In genomic region chr6:149248263-149248662, GRCh38 we compare ENCODE assay signal across 7 cellular contexts.
DNase-seq lines count a peak whose midpoint lies in the region; ATAC-seq and TF ChIP-seq lines count a peak whose summit lies in the region.
"Not testable (repeated sequence)": the region's sequence is repeated elsewhere in the genome, so short reads cannot be mapped to it uniquely, and the experiment has no call there.

No MANE protein-coding gene starts in this region.

- H3K27ac Mint-ChIP-seq in activated CD4-positive, alpha-beta T cell treated with anti-CD3 and anti-CD28 coated beads, Interleukin-2, amount 10 ng/mL, durations not matched to agents 24 days and 14 days: peak overlapping the region; percentile 78
- peak overlapping the region; percentile 30 for H3K27ac Mint-ChIP-seq in activated naive CD8-positive, alpha-beta T cell treated with anti-CD3 and anti-CD28 coated beads, Interleukin-2, amount 10 ng/mL, durations not matched to agents 7 days and 5 days
- H3K27ac Mint-ChIP-seq in effector memory CD8-positive, alpha-beta T cell: peak overlapping the region; percentile 30 to 59
- H3K27ac Mint-ChIP-seq in neural progenitor cell: peak overlapping the region; percentile 1
- H3K27ac Mint-ChIP-seq in stimulated activated naive B cell treated with anti-CD40 and anti-IgM and Interleukin-4, amounts not matched to agents 10 μg/mL and 1 μg/mL and 100 μg/mL, for 72 hours: peak overlapping the region; percentile 66

- H3K79me2 ChIP-seq in neural progenitor cell (ENCODE audit: low read depth): not testable (repeated sequence)

- not testable (repeated sequence) for H3K9me3 Mint-ChIP-seq in activated CD4-positive, alpha-beta T cell treated with anti-CD3 and anti-CD28 coated beads, Interleukin-2, amount 10 ng/mL, durations not matched to agents 24 days and 14 days; activated naive CD8-positive, alpha-beta T cell treated with anti-CD3 and anti-CD28 coated beads, Interleukin-2, amount 10 ng/mL, durations not matched to agents 7 days and 5 days; effector memory CD8-positive, alpha-beta T cell; neural progenitor cell
- H3K9me3 Mint-ChIP-seq in stimulated activated naive B cell treated with anti-CD40 and anti-IgM and Interleukin-4, amounts not matched to agents 10 μg/mL and 1 μg/mL and 100 μg/mL, for 72 hours: peaks cover 5 to 10% of the 10 kb centered on the region in 2 donors

- H3K4me2 ChIP-seq in BLaER1: peak overlapping the region; percentile 12; the same call in 1 of the 2 replicates
- H3K4me2 ChIP-seq in neural progenitor cell: not testable (repeated sequence)

- intact Hi-C loops in activated CD4-positive, alpha-beta T cell treated with anti-CD3 and anti-CD28 coated beads, Interleukin-2, amount 10 ng/mL, durations not matched to agents 24 days and 14 days (cut with micrococcal nuclease): loop anchor here (2.0 to 5.0 kb wide), 3 partner anchors 13 to 39 kb away; no protein-coding TSS in a partner anchor

- ATAC-seq in activated naive CD8-positive, alpha-beta T cell treated with anti-CD3 and anti-CD28 coated beads, Interleukin-2, amount 10 ng/mL, durations not matched to agents 7 days and 5 days (ENCODE audit: low read depth); effector memory CD8-positive, alpha-beta T cell (replicated peaks); stimulated activated naive B cell treated with anti-CD40 and anti-IgM and Interleukin-4, amounts not matched to agents 10 μg/mL and 1 μg/mL and 100 μg/mL, for 72 hours (replicated peaks): not testable (repeated sequence)

- H3K4me3 Mint-ChIP-seq in activated CD4-positive, alpha-beta T cell treated with anti-CD3 and anti-CD28 coated beads, Interleukin-2, amount 10 ng/mL, durations not matched to agents 24 days and 14 days: peak overlapping the region; percentile 77
- not testable (repeated sequence) for H3K4me3 Mint-ChIP-seq in activated naive CD8-positive, alpha-beta T cell treated with anti-CD3 and anti-CD28 coated beads, Interleukin-2, amount 10 ng/mL, durations not matched to agents 7 days and 5 days; effector memory CD8-positive, alpha-beta T cell; neural progenitor cell; stimulated activated naive B cell treated with anti-CD40 and anti-IgM and Interleukin-4, amounts not matched to agents 10 μg/mL and 1 μg/mL and 100 μg/mL, for 72 hours

- CTCF ChIA-PET in HEK293 (lab: Yijun Ruan, JAX): interaction anchor here (0.7 kb wide), 1 partner anchor 1659 kb away, joined by 7 read pairs; no protein-coding TSS in a partner anchor

- not testable (repeated sequence) for H3K27me3 Mint-ChIP-seq in activated CD4-positive, alpha-beta T cell treated with anti-CD3 and anti-CD28 coated beads, Interleukin-2, amount 10 ng/mL, durations not matched to agents 24 days and 14 days; activated naive CD8-positive, alpha-beta T cell treated with anti-CD3 and anti-CD28 coated beads, Interleukin-2, amount 10 ng/mL, durations not matched to agents 7 days and 5 days; effector memory CD8-positive, alpha-beta T cell; neural progenitor cell (ENCODE audit: insufficient read depth, low read depth); stimulated activated naive B cell treated with anti-CD40 and anti-IgM and Interleukin-4, amounts not matched to agents 10 μg/mL and 1 μg/mL and 100 μg/mL, for 72 hours

- TF ChIP-seq CTCF in HEK293 (tag by site-specific recombination; IDR thresholded peaks at IDR 0.05); neural progenitor cell (IDR thresholded peaks at IDR 0.05): not testable (repeated sequence)

- H3K9ac ChIP-seq in BLaER1, neural progenitor cell: not testable (repeated sequence)

- not testable (repeated sequence) for H3K27me3 ChIP-seq in BLaER1, neural progenitor cell

- not testable (repeated sequence) for H3K9me3 ChIP-seq in BLaER1; HEK293 (ENCODE audit: control insufficient read depth, insufficient read depth, low read depth, low read length); neural progenitor cell (ENCODE audit: low read depth)

- not testable (repeated sequence) for H3K4me3 ChIP-seq in BLaER1; HEK293 (ENCODE audit: low read depth, low read length); neural progenitor cell

- not testable (repeated sequence) for H3K27ac ChIP-seq in BLaER1; HEK293 (ENCODE audit: extremely low read depth, low read depth, low read length); neural progenitor cell

- DNase-seq in activated CD4-positive, alpha-beta T cell treated with anti-CD3 and anti-CD28 coated beads, Interleukin-2, amount 10 ng/mL, durations not matched to agents 24 days and 14 days; activated naive CD8-positive, alpha-beta T cell treated with anti-CD3 and anti-CD28 coated beads, Interleukin-2, amount 10 ng/mL, durations not matched to agents 7 days and 5 days; effector memory CD8-positive, alpha-beta T cell; neural progenitor cell (ENCODE audit: low spot score); stimulated activated naive B cell treated with anti-CD40 and anti-IgM and Interleukin-4, amounts not matched to agents 10 μg/mL and 1 μg/mL and 100 μg/mL, for 72 hours: not testable (repeated sequence)

- peaks cover 41% of the 10 kb centered on the region for H3K4me1 Mint-ChIP-seq in activated CD4-positive, alpha-beta T cell treated with anti-CD3 and anti-CD28 coated beads, Interleukin-2, amount 10 ng/mL, durations not matched to agents 24 days and 14 days
- H3K4me1 Mint-ChIP-seq in activated naive CD8-positive, alpha-beta T cell treated with anti-CD3 and anti-CD28 coated beads, Interleukin-2, amount 10 ng/mL, durations not matched to agents 7 days and 5 days: peaks cover 35% of the 10 kb centered on the region
- peaks cover 8 to 13% of the 10 kb centered on the region in 2 donors for H3K4me1 Mint-ChIP-seq in effector memory CD8-positive, alpha-beta T cell (ENCODE audit: low read depth in 2 of 2)
- peaks cover 28% of the 10 kb centered on the region for H3K4me1 Mint-ChIP-seq in neural progenitor cell
- peaks cover 49 to 82% of the 10 kb centered on the region in 2 donors for H3K4me1 Mint-ChIP-seq in stimulated activated naive B cell treated with anti-CD40 and anti-IgM and Interleukin-4, amounts not matched to agents 10 μg/mL and 1 μg/mL and 100 μg/mL, for 72 hours

- not testable (repeated sequence) for H3K36me3 ChIP-seq in BLaER1; HEK293 (ENCODE audit: control insufficient read depth in 2 of 2, insufficient read depth in 1 of 2, low read length in 2 of 2); neural progenitor cell

- not testable (repeated sequence) for H2AFZ ChIP-seq in neural progenitor cell (replicated peaks)

- POLR2A ChIA-PET in HEK293 (lab: Yijun Ruan, JAX); activated naive CD8-positive, alpha-beta T cell treated with anti-CD3 and anti-CD28 coated beads, Interleukin-2, amount 10 ng/mL, durations not matched to agents 7 days and 5 days (lab: Charles Lee): not testable (repeated sequence)

- not testable (repeated sequence) for H4K20me1 ChIP-seq in BLaER1; neural progenitor cell (ENCODE audit: low read depth)

- H3K4me1 ChIP-seq in BLaER1: peaks cover 26% of the 10 kb centered on the region
- H3K4me1 ChIP-seq in HEK293 (ENCODE audit: control insufficient read depth, insufficient read depth, low read length); neural progenitor cell: not testable (repeated sequence)

- H3F3A ChIP-seq in neural progenitor cell (ENCODE audit: low read depth): not testable (repeated sequence)

- H3K36me3 Mint-ChIP-seq in activated CD4-positive, alpha-beta T cell treated with anti-CD3 and anti-CD28 coated beads, Interleukin-2, amount 10 ng/mL, durations not matched to agents 24 days and 14 days (ENCODE audit: low read depth); effector memory CD8-positive, alpha-beta T cell (ENCODE audit: insufficient read depth); neural progenitor cell; stimulated activated naive B cell treated with anti-CD40 and anti-IgM and Interleukin-4, amounts not matched to agents 10 μg/mL and 1 μg/mL and 100 μg/mL, for 72 hours: not testable (repeated sequence)
- peaks cover 15% of the 10 kb centered on the region for H3K36me3 Mint-ChIP-seq in activated naive CD8-positive, alpha-beta T cell treated with anti-CD3 and anti-CD28 coated beads, Interleukin-2, amount 10 ng/mL, durations not matched to agents 7 days and 5 days

TF ChIP-seq in HEK293, 187 proteins besides CTCF, POLR2A, EP300 and RAD21:
- peak; percentile 90 for TF ChIP-seq ZNF366 (tag by site-specific recombination; conservative IDR thresholded peaks at IDR 0.05)
TF ChIP-seq in HEK293: peak in this region for 1; not testable (repeated sequence) for 186.

Comparison
In these comparisons a context has a peak if more than half of its experiments do, and no peak if none do; other contexts are left out.
1. H3K27ac Mint-ChIP-seq: peak in every context shown above with its lines; median percentile 78 in activated CD4-positive, alpha-beta T cell treated with anti-CD3 and anti-CD28 coated beads, Interleukin-2, amount 10 ng/mL, durations not matched to agents 24 days and 14 days; 66 in stimulated activated naive B cell treated with anti-CD40 and anti-IgM and Interleukin-4, amounts not matched to agents 10 μg/mL and 1 μg/mL and 100 μg/mL, for 72 hours; 44 in effector memory CD8-positive, alpha-beta T cell; 30 in activated naive CD8-positive, alpha-beta T cell treated with anti-CD3 and anti-CD28 coated beads, Interleukin-2, amount 10 ng/mL, durations not matched to agents 7 days and 5 days; 1 in neural progenitor cell.